1 cellular context compared by ENCODE assay signal in the genomic region with DNA sequence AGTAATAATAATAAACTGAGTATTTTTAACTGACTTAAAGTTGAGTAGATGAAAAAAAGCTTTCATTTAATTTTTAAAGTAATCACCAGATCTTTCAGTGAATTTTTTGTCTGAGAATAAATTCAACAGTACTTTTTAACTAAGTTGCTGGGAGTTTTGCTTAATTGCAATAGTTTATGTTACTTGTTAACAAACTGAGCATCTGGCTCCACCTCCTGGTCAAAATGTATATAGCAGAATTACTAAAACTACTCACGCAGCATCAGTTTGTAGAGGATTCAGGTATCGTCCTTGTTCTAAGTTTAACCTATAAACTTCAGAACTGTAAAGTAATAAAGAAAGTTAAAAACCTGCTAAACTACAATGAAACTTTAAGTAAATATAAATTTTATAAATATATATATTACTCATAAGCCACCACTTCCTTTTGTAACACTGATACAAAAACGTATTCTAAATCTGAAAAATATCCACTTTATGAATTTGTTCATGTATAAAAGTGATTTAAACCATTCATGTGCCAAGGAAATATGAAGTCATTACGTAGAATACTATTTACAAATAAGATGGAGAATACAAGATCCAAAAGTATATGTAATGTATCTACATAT.
TF ChIP-seq lines count a peak whose summit lies in the region.

No MANE protein-coding gene starts in this region.

TF ChIP-seq in H1, 55 proteins besides CTCF, POLR2A, EP300 and RAD21 (continued from another document):
- TF ChIP-seq SAP30 (IDR thresholded peaks at IDR 0.05; ENCODE audit: insufficient read depth, insufficient replicate concordance, low read length): no peak
- no peak for TF ChIP-seq CBX5 (IDR thresholded peaks at IDR 0.05; ENCODE audit: low read depth, low read length)
- TF ChIP-seq RBBP5 (IDR thresholded peaks at IDR 0.05; ENCODE audit: borderline replicate concordance, low read depth, low read length): no peak
- no peak for TF ChIP-seq JUN (IDR thresholded peaks at IDR 0.05; ENCODE audit: low read depth, low read length)
- no peak for TF ChIP-seq GABPA (IDR thresholded peaks at IDR 0.05; ENCODE audit: borderline replicate concordance, insufficient read depth, low read length)
- no peak for TF ChIP-seq TBP (IDR thresholded peaks at IDR 0.05; ENCODE audit: low read depth, low read length)
- no peak for TF ChIP-seq CREB1 (IDR thresholded peaks at IDR 0.05)
- TF ChIP-seq POU5F1 (IDR thresholded peaks at IDR 0.05; ENCODE audit: low read depth, low read length): no peak
- no peak for TF ChIP-seq SIX5 (IDR thresholded peaks at IDR 0.05; ENCODE audit: low read depth, low read length)
- no peak for TF ChIP-seq SP1 (IDR thresholded peaks at IDR 0.05; ENCODE audit: low read depth, low read length)
TF ChIP-seq in H1: peak in this region for 0.
